ENCODE assay signal across 8 cellular contexts in genomic region chr6:145815875-145816274, GRCh38. TPM values are rescaled to one million over a fixed set of nuclear protein-coding genes. Genes with fewer than 3 reads are reported as not detected.
A peak's percentile ranks its signal among the peaks of the same experiment; 100 is the strongest.
DNase-seq lines count a peak whose midpoint lies in the region; ATAC-seq and TF ChIP-seq lines count a peak whose summit lies in the region.

No MANE protein-coding gene starts in this region.

- peaks cover 34 to 55% of the 10 kb centered on the region in 2 donors for H3K4me1 Mint-ChIP-seq in natural killer cell treated with Interleukin-12 subunit alpha and Interleukin-12 subunit beta and Interleukin-15 and Interleukin-18, amount 100 ng/mL, for 72 hours (ENCODE audit: low read depth in 2 of 2)

- H3K9me3 Mint-ChIP-seq in natural killer cell treated with Interleukin-12 subunit alpha and Interleukin-12 subunit beta and Interleukin-15 and Interleukin-18, amount 100 ng/mL, for 72 hours = no peaks in the 10 kb centered on the region

- peak overlapping the region; percentile 92 for H3K4me2 ChIP-seq in Loucy (ENCODE audit: low read depth, low read length, poor library complexity, severe bottlenecking)

- no peaks in the 10 kb centered on the region for H3K9me3 ChIP-seq in Loucy (ENCODE audit: insufficient read depth, low read depth, low read length)

- peaks cover 30% of the 10 kb centered on the region for H4K20me1 ChIP-seq in Loucy (ENCODE audit: insufficient read depth, low read length, poor library complexity, severe bottlenecking)

- DNase-seq in GM03348 (ENCODE audit: low spot score) (peak; percentile 7), dermis blood vessel endothelial cell (peak; percentile 29), NCI-H345 treated with DMSO at 0.1 percent for 48 hours (lab: John Stamatoyannopoulos, UW; ENCODE audit: unreplicated experiment) (no peak), hippocampal formation (lab: John Stamatoyannopoulos, UW) (no peak), NCI-H2227 treated with DMSO at 0.1 percent for 48 hours (lab: John Stamatoyannopoulos, UW) (no peak)
- DNase-seq in natural killer cell treated with Interleukin-12 subunit alpha and Interleukin-12 subunit beta and Interleukin-15 and Interleukin-18, amount 100 ng/mL, for 72 hours (ENCODE audit: low spot score) = no peak
- DNase-seq in stimulated activated CD8-positive, alpha-beta memory T cell treated with anti-CD3 and anti-CD28 coated beads, Interleukin-4, amount 100 ng/mL, for 48 hours = no peak

- peak overlapping the region; percentile 86 for H3K4me3 Mint-ChIP-seq in natural killer cell treated with Interleukin-12 subunit alpha and Interleukin-12 subunit beta and Interleukin-15 and Interleukin-18, amount 100 ng/mL, for 72 hours

- H3K4me3 ChIP-seq in Loucy (ENCODE audit: low read length, poor library complexity, severe bottlenecking) = peak overlapping the region; percentile 98

- no peaks in the 10 kb centered on the region for H3K27me3 ChIP-seq in Loucy (ENCODE audit: insufficient read depth, low read length, poor library complexity, severe bottlenecking)

- H3K9me2 ChIP-seq in Loucy (replicated peaks; ENCODE audit: low read depth, low read length) = no peaks in the 10 kb centered on the region

- peaks cover 42% of the 10 kb centered on the region for H3K4me1 ChIP-seq in Loucy (ENCODE audit: insufficient read depth, low read length, poor library complexity, severe bottlenecking)

- H3K27ac Mint-ChIP-seq in natural killer cell treated with Interleukin-12 subunit alpha and Interleukin-12 subunit beta and Interleukin-15 and Interleukin-18, amount 100 ng/mL, for 72 hours = peak overlapping the region; percentile 77 to 84

- H3K79me2 ChIP-seq in Loucy (ENCODE audit: insufficient read depth, low read length) = peaks cover 51% of the 10 kb centered on the region

- no peak for TF ChIP-seq CTCF in Loucy (conservative IDR thresholded peaks at IDR 0.05; ENCODE audit: low read length)

- H3K36me3 ChIP-seq in Loucy (ENCODE audit: insufficient read depth, low read length) = no peaks in the 10 kb centered on the region

- H3K36me3 Mint-ChIP-seq in natural killer cell treated with Interleukin-12 subunit alpha and Interleukin-12 subunit beta and Interleukin-15 and Interleukin-18, amount 100 ng/mL, for 72 hours = no peaks in the 10 kb centered on the region

- peak overlapping the region; percentile 96; the same call in 1 of the 2 replicates for H2AFZ ChIP-seq in Loucy (ENCODE audit: low read length)

- H3K9ac ChIP-seq in Loucy (ENCODE audit: low read depth, low read length, poor library complexity, severe bottlenecking) = peak overlapping the region; percentile 89

- ATAC-seq in natural killer cell treated with Interleukin-12 subunit alpha and Interleukin-12 subunit beta and Interleukin-15 and Interleukin-18, amount 100 ng/mL, for 72 hours = peak in 1 of 2 donors; percentile 28

- no peaks in the 10 kb centered on the region for H3F3A ChIP-seq in Loucy (ENCODE audit: low read depth)

- H3K27me3 Mint-ChIP-seq in natural killer cell treated with Interleukin-12 subunit alpha and Interleukin-12 subunit beta and Interleukin-15 and Interleukin-18, amount 100 ng/mL, for 72 hours = no peaks in the 10 kb centered on the region

RNA-seq across cellular contexts. Expression of gene FBXO30, which starts 1.3 kb away (rescaled TPM):
- total RNA-seq in dermis blood vessel endothelial cell = 14.8 and 18.5 TPM in 2 replicates
- total RNA-seq in natural killer cell treated with Interleukin-12 subunit alpha and Interleukin-12 subunit beta and Interleukin-15 and Interleukin-18, amount 100 ng/mL, for 72 hours = 1 to 10 TPM; 6.9 to 7.8 TPM

Comparison
In these comparisons a context has a peak if more than half of its experiments do, and no peak if none do; other contexts are left out.
1. DNase-seq: peak in GM03348 (single experiment) and dermis blood vessel endothelial cell (single experiment); none in natural killer cell treated with Interleukin-12 subunit alpha and Interleukin-12 subunit beta and Interleukin-15 and Interleukin-18, amount 100 ng/mL, for 72 hours (single experiment), stimulated activated CD8-positive, alpha-beta memory T cell treated with anti-CD3 and anti-CD28 coated beads, Interleukin-4, amount 100 ng/mL, for 48 hours (single experiment), NCI-H345 treated with DMSO at 0.1 percent for 48 hours (single experiment), hippocampal formation (0 of 2) and NCI-H2227 treated with DMSO at 0.1 percent for 48 hours (single experiment).